ENCODE assay signal across 27 cellular contexts in genomic region chr16:88624481-88624880, GRCh38. TPM values are rescaled to one million over a fixed set of nuclear protein-coding genes. Genes with fewer than 3 reads are reported as not detected.
DNase-seq lines count a peak whose midpoint lies in the region; ATAC-seq, FAIRE-seq and TF ChIP-seq lines count a peak whose summit lies in the region.
"Had no signal": no experiment of that assay in that cellular context is flagged by ENCODE, and none has a peak within 500 bp of the region (broad histone marks: within the 10 kb centered on the region; RNA-seq: fewer than 3 reads in every experiment).

No MANE protein-coding gene starts in this region.

- H3K4me1 ChIP-seq in K562 (replicated peaks in 1 of 2; ENCODE audit: control insufficient read depth in 2 of 2, insufficient read depth in 2 of 2, low read length in 2 of 2) (peaks cover 10 to 36% of the 10 kb centered on the region in 2 experiments; a peak in 4 of 5 replicates), neuronal stem cell (ENCODE audit: control insufficient read depth in 2 of 2, insufficient read depth in 1 of 2, low read depth in 1 of 2, low read length in 2 of 2) (no peaks in the 10 kb centered on the region), OCI-LY7 (ENCODE audit: insufficient read depth, low read length, poor library complexity, severe bottlenecking) (no peaks in the 10 kb centered on the region), mesendoderm (ENCODE audit: control insufficient read depth, low read depth, low read length) (no peaks in the 10 kb centered on the region)
- H3K4me1 ChIP-seq: A549, BE2C, HAP-1 had no signal

- H4K20me1 ChIP-seq in K562 (replicated peaks; ENCODE audit: control insufficient read depth, insufficient read depth, low read length) (peaks cover 6% of the 10 kb centered on the region; the same call in 1 of the 2 replicates), OCI-LY7 (ENCODE audit: insufficient read depth, low read length) (no peaks in the 10 kb centered on the region)

- no peak overlapping the region for H3K4me3 ChIP-seq in K562
- H3K4me3 ChIP-seq in neuronal stem cell (ENCODE audit: low read length in 2 of 2): no peak overlapping the region
- H3K4me3 ChIP-seq in OCI-LY7 (ENCODE audit: low read depth, low read length, poor library complexity, severe bottlenecking): no peak overlapping the region
- no peak overlapping the region for H3K4me3 ChIP-seq in mesendoderm (ENCODE audit: low read length)
- H3K4me3 ChIP-seq: A549, GM23338, HAP-1 had no signal

- H2BK5ac ChIP-seq in neuronal stem cell (ENCODE audit: low read length) (no peak overlapping the region), mesendoderm (ENCODE audit: low read length) (no peak overlapping the region)

- no peak overlapping the region; a peak in 1 of 4 replicates for H3K9ac ChIP-seq in K562 (ENCODE audit: insufficient read depth in 1 of 2, low read depth in 2 of 2, low read length in 2 of 2)
- H3K9ac ChIP-seq in neuronal stem cell (ENCODE audit: low read depth, low read length, poor library complexity): peak overlapping the region; percentile 21
- H3K9ac ChIP-seq in mesendoderm (ENCODE audit: low read length): no peak overlapping the region

- H3K14ac ChIP-seq in neuronal stem cell (ENCODE audit: low read length): no peak overlapping the region

- H3K9me1 ChIP-seq in K562 (ENCODE audit: control insufficient read depth, insufficient read depth, low read length): no peaks in the 10 kb centered on the region

- H3K27ac Mint-ChIP-seq in activated T-cell treated with anti-CD3 and anti-CD28 coated beads, Interleukin-2, amount 50 U/mL, for 24 hours: peak overlapping the region; percentile 37
- H3K27ac Mint-ChIP-seq: GM23338, HFFc6 had no signal

- peaks cover 24% of the 10 kb centered on the region for H3K4me1 Mint-ChIP-seq in activated T-cell treated with anti-CD3 and anti-CD28 coated beads, Interleukin-2, amount 50 U/mL, for 24 hours (ENCODE audit: low read depth)

- H2BK15ac ChIP-seq in neuronal stem cell (ENCODE audit: low read length) (no peak overlapping the region), mesendoderm (replicated peaks; ENCODE audit: low read depth) (no peak overlapping the region)

- H2BK12ac ChIP-seq in neuronal stem cell (ENCODE audit: low read length): no peak overlapping the region

- ATAC-seq in K562 (no peak), omental fat pad (ENCODE audit: low FRiP score) (no peak)
- ATAC-seq: A549 had no signal

- TF ChIP-seq POLR2A in K562 (conservative IDR thresholded peaks at IDR 0.05): no peak

- H3K4ac ChIP-seq in neuronal stem cell (ENCODE audit: low read length) (no peak overlapping the region), mesendoderm (ENCODE audit: low read depth, low read length) (no peak overlapping the region)

- H4K5ac ChIP-seq in mesendoderm (ENCODE audit: low read length): no peak overlapping the region

- TF ChIP-seq RAD21 in K562 (CRISPR knock-in tag; conservative IDR thresholded peaks at IDR 0.05 in 1 of 2, IDR thresholded peaks at IDR 0.05 in 1 of 2): no peak

- 95% methylated on average over 18 of the region's 18 CpGs for WGBS in K562 (ENCODE audit: insufficient coverage, low coverage, missing lambda C conversion rate)
- no CpG with 5 or more reads among the region's 18 CpGs for WGBS in neuronal stem cell (ENCODE audit: extremely low coverage in 2 of 2, insufficient read length in 2 of 2, insufficient replicate concordance in 1 of 2), 2 donors
- WGBS in mesendoderm (ENCODE audit: extremely low coverage, insufficient coverage, low lambda C conversion rate): no CpG with 5 or more reads among the region's 18 CpGs

- no peaks in the 10 kb centered on the region for H3K27me3 ChIP-seq in K562 (ENCODE audit: control insufficient read depth in 2 of 2, insufficient read depth in 2 of 2, low read length in 2 of 2)
- no peaks in the 10 kb centered on the region for H3K27me3 ChIP-seq in neuronal stem cell (ENCODE audit: control insufficient read depth in 3 of 3, insufficient read depth in 3 of 3, low read depth in 1 of 3, low read length in 3 of 3)
- no peaks in the 10 kb centered on the region for H3K27me3 ChIP-seq in mesendoderm (ENCODE audit: insufficient read depth, low read length, poor library complexity)
- H3K27me3 ChIP-seq: BE2C had no signal

- H3K36me3 Mint-ChIP-seq in activated T-cell treated with anti-CD3 and anti-CD28 coated beads, Interleukin-2, amount 50 U/mL, for 24 hours (ENCODE audit: low read depth): peaks cover 95% of the 10 kb centered on the region

- H4K8ac ChIP-seq in neuronal stem cell (ENCODE audit: low read depth, low read length) (no peak overlapping the region), mesendoderm (ENCODE audit: low read depth, low read length) (no peak overlapping the region)

- no peak for DNase-seq in activated T-cell treated with anti-CD3 and anti-CD28 coated beads, Interleukin-2, amount 50 U/mL, for 24 hours
- no peak for DNase-seq in activated T-cell treated with anti-CD3 and anti-CD28 coated beads, Interleukin-2, amount 50 U/mL, for 1 hour
- no peak for DNase-seq in K562 (ENCODE audit: extremely low read depth in 1 of 4, low spot score in 3 of 4)
- DNase-seq in neuronal stem cell (ENCODE audit: low spot score): no peak
- no peak for DNase-seq in OCI-LY7 (ENCODE audit: low spot score)
- no peak for DNase-seq in mesendoderm
- DNase-seq in omental fat pad (ENCODE audit: low spot score): no peak
- DNase-seq: 8988T, ACHN, AML-193, BE2C, C1 segment of cervical spinal cord, Calu3, COR-L47, DMS53, DMS79 treated with DMSO at 0.1 percent for 48 hours, GF-D8, HFFc6 had no signal

- H3K27me3 Mint-ChIP-seq in activated T-cell treated with anti-CD3 and anti-CD28 coated beads, Interleukin-2, amount 50 U/mL, for 24 hours: no peaks in the 10 kb centered on the region

- intact Hi-C loops in K562 (cut with micrococcal nuclease) (no loop called here), OCI-LY7 (cut with micrococcal nuclease; ENCODE audit: unreplicated experiment) (no loop called here)

- no peak overlapping the region for H3K27ac ChIP-seq in K562 (ENCODE audit: extremely low read depth, low read depth, low read length)
- no peak overlapping the region for H3K27ac ChIP-seq in neuronal stem cell (replicated peaks; ENCODE audit: low read length)
- no peak overlapping the region for H3K27ac ChIP-seq in OCI-LY7 (ENCODE audit: low read depth, low read length, poor library complexity, severe bottlenecking)
- no peak overlapping the region for H3K27ac ChIP-seq in mesendoderm (ENCODE audit: low read depth, low read length)
- H3K27ac ChIP-seq: A549 had no signal

- H3K18ac ChIP-seq in neuronal stem cell (ENCODE audit: low read length): no peak overlapping the region
- H3K18ac ChIP-seq in mesendoderm (ENCODE audit: low read length): no peak overlapping the region

- no TSS peak for BruUV-seq in K562 (replicated peaks; lab: Mats Ljungman, UMichigan)
- BruUV-seq in OCI-LY7 (replicated peaks; lab: Mats Ljungman, UMichigan): no TSS peak

- H3K9me3 Mint-ChIP-seq in activated T-cell treated with anti-CD3 and anti-CD28 coated beads, Interleukin-2, amount 50 U/mL, for 24 hours: no peaks in the 10 kb centered on the region
- H3K9me3 Mint-ChIP-seq: GM23338, HFFc6 had no signal

- H3K36me3 ChIP-seq in K562 (ENCODE audit: control insufficient read depth, insufficient read depth, low read length) (peaks cover 89% of the 10 kb centered on the region), neuronal stem cell (replicated peaks in 1 of 2; ENCODE audit: control insufficient read depth in 2 of 2, insufficient read depth in 2 of 2, low read length in 2 of 2) (peaks cover 55 to 85% of the 10 kb centered on the region in 2 donors), OCI-LY7 (ENCODE audit: insufficient read depth, low read length) (peaks cover 77% of the 10 kb centered on the region), mesendoderm (ENCODE audit: control insufficient read depth, insufficient read depth, low read length) (peaks cover 9% of the 10 kb centered on the region)

- H2AFZ ChIP-seq in K562 (ENCODE audit: low read depth, low read length) (no peak overlapping the region), neuronal stem cell (ENCODE audit: low read length) (no peak overlapping the region), OCI-LY7 (ENCODE audit: low read length) (no peak overlapping the region)
- H2AFZ ChIP-seq: GM23338 had no signal

- H2BK120ac ChIP-seq in neuronal stem cell (ENCODE audit: low read depth, low read length) (no peak overlapping the region), mesendoderm (ENCODE audit: low read depth, low read length) (no peak overlapping the region)

- TF ChIP-seq CTCF in K562 (IDR thresholded peaks at IDR 0.05 in 2 of 3, conservative IDR thresholded peaks at IDR 0.05 in 1 of 3; ENCODE audit: insufficient read depth in 2 of 3, low read depth in 1 of 3, low read length in 3 of 3) (no peak), OCI-LY7 (conservative IDR thresholded peaks at IDR 0.05; ENCODE audit: low read length) (no peak), omental fat pad (IDR thresholded peaks at IDR 0.05) (no peak)

- H2AK5ac ChIP-seq in neuronal stem cell (ENCODE audit: low read depth, low read length) (no peak overlapping the region), mesendoderm (ENCODE audit: low read length) (no peak overlapping the region)

- no peak for TF ChIP-seq EP300 in K562 (IDR thresholded peaks at IDR 0.05; ENCODE audit: low read length)

- FAIRE-seq in K562 (lab: Jason Lieb, UNC): no peak
- FAIRE-seq: A549, GM12891, GM18507, H54 had no signal

- H3K4me2 ChIP-seq in K562 (ENCODE audit: insufficient read depth, low read length): no peak overlapping the region
- no peak overlapping the region for H3K4me2 ChIP-seq in neuronal stem cell (ENCODE audit: insufficient read depth, low read length, poor library complexity, severe bottlenecking)
- no peak overlapping the region for H3K4me2 ChIP-seq in OCI-LY7 (ENCODE audit: low read length)
- no peak overlapping the region for H3K4me2 ChIP-seq in mesendoderm (ENCODE audit: low read length)
- H3K4me2 ChIP-seq: A549, GM23338 had no signal

- in situ Hi-C loops in K562 (cut with MboI): no loop called here

- no peaks in the 10 kb centered on the region for H3K9me3 ChIP-seq in K562 (replicated peaks; ENCODE audit: control insufficient read depth, insufficient read depth, low read depth, low read length)
- no peaks in the 10 kb centered on the region for H3K9me3 ChIP-seq in neuronal stem cell (replicated peaks in 1 of 2; ENCODE audit: control insufficient read depth in 2 of 2, insufficient read depth in 1 of 2, low read depth in 1 of 2, low read length in 2 of 2)
- H3K9me3 ChIP-seq in OCI-LY7 (ENCODE audit: low read length): no peaks in the 10 kb centered on the region
- H3K9me3 ChIP-seq: A549, BE2C, HAP-1 had no signal

- no peak overlapping the region for H4K91ac ChIP-seq in neuronal stem cell (ENCODE audit: low read depth, low read length, poor library complexity)

- CTCF ChIA-PET in K562 (lab: Yijun Ruan, JAX; ENCODE audit: low intra/inter-chr PET ratio): no interaction called here
- CTCF ChIA-PET in OCI-LY7 (lab: Charles Lee; ENCODE audit: unreplicated experiment): no interaction called here

- POLR2A ChIA-PET in K562 (lab: Yijun Ruan, JAX) (interaction anchor here (1.3 kb wide), 1 partner anchor 8 kb away, joined by 5 read pairs; no protein-coding TSS in a partner anchor), OCI-LY7 (lab: Charles Lee) (no interaction called here)

- H3K9me2 ChIP-seq in OCI-LY7 (ENCODE audit: insufficient read depth, low read length): no peaks in the 10 kb centered on the region

- H3K56ac ChIP-seq in mesendoderm (ENCODE audit: low read length): no peak overlapping the region

- H3K4me3 Mint-ChIP-seq in activated T-cell treated with anti-CD3 and anti-CD28 coated beads, Interleukin-2, amount 50 U/mL, for 24 hours: no peak overlapping the region
- H3K4me3 Mint-ChIP-seq: CD4-positive, alpha-beta memory T cell; GM23338; HFFc6 had no signal

- peaks cover 8% of the 10 kb centered on the region; the same call in 2 of the 3 replicates for H3K79me2 ChIP-seq in K562 (ENCODE audit: control insufficient read depth, insufficient read depth, low read length)
- no peaks in the 10 kb centered on the region for H3K79me2 ChIP-seq in OCI-LY7 (ENCODE audit: insufficient read depth, low read depth, low read length)
- no peaks in the 10 kb centered on the region for H3K79me2 ChIP-seq in mesendoderm (ENCODE audit: control insufficient read depth, insufficient read depth, low read length)

- H3K23ac ChIP-seq in neuronal stem cell (ENCODE audit: low read depth, low read length, poor library complexity): no peak overlapping the region
- no peak overlapping the region for H3K23ac ChIP-seq in mesendoderm (ENCODE audit: low read length)

- peaks cover 8% of the 10 kb centered on the region for H3K79me1 ChIP-seq in neuronal stem cell (ENCODE audit: low read depth, low read length)
- H3K79me1 ChIP-seq in mesendoderm (ENCODE audit: low read length): peaks cover 2% of the 10 kb centered on the region

RNA-seq across cellular contexts. Expression of gene IL17C, which starts 13.9 kb away (rescaled TPM):
- not detected in 2 replicates for total RNA-seq in K562 (2011; cell fraction: chromatin; rRNA removed; ENCODE audit: low replicate concordance)
- total RNA-seq in K562 (2011; cell fraction: nucleolus; rRNA removed): not detected in 2 replicates
- not detected in 2 replicates for total RNA-seq in K562 (2011; cell fraction: nucleoplasm; rRNA removed)
- total RNA-seq in K562 (2014; rRNA removed) (not detected in 2 replicates), K562 (2014; rRNA removed; fragmentation: Illumina TruSeq; extraction: Trizol) (not detected in 2 replicates), K562 (2015; rRNA removed; fragmentation: Illumina TruSeq; extraction: Trizol) (not detected in 2 replicates), K562 (2021) (not detected in 2 replicates), OCI-LY7 (2022) (0.50 and 0.86 TPM in 2 replicates), omental fat pad (not detected)
- polyA plus RNA-seq in K562 (2011; rRNA removed) (not detected in 2 replicates), K562 (2014; fragmentation: Illumina TruSeq; extraction: Trizol) (not detected in 2 replicates), K562 (2014; fragmentation: Nextera tagmentation; extraction: Ambion mirVana) (not detected), K562 (2014; rRNA removed) (not detected in 2 replicates)
- polyA plus RNA-seq in K562 (2011; cell fraction: cytosol; rRNA removed): not detected in 2 replicates
- polyA plus RNA-seq in K562 (2011; cell fraction: nucleus; rRNA removed): 0.21 TPM in 1 of 2 replicates, not detected in the other
- polyA plus RNA-seq in K562 (2012): not detected in 2 replicates
- polyA minus RNA-seq in K562 (2011; rRNA and poly(A)+ RNA removed): not detected in 2 replicates
- not detected in 2 replicates for polyA minus RNA-seq in K562 (2011; cell fraction: cytosol; rRNA and poly(A)+ RNA removed)
- not detected in 2 replicates for polyA minus RNA-seq in K562 (2011; cell fraction: nucleus; rRNA and poly(A)+ RNA removed)
- 0.06 TPM for polyA plus RNA-seq in neuronal stem cell (2013, experiment 1 of 2)
- polyA plus RNA-seq in neuronal stem cell (2013, experiment 2 of 2): 0.08 TPM
- not detected in 2 replicates for total RNA-seq in OCI-LY7 (2014; rRNA removed; shearing (Covaris generic))
- 0.15 TPM for polyA plus RNA-seq in mesendoderm (2013, experiment 1 of 2)
- polyA plus RNA-seq in mesendoderm (2013, experiment 2 of 2): 0.21 TPM
- total RNA-seq: Calu3, Daoy, G401, HFFc6 had no signal
- polyA plus RNA-seq: A549; CD4-positive, alpha-beta memory T cell had no signal

RNA-seq across cellular contexts. Expression of gene CYBA, which starts 26.4 kb away (rescaled TPM):
- total RNA-seq in K562 (2011; cell fraction: chromatin; rRNA removed; ENCODE audit: low replicate concordance): 136 and 579 TPM in 2 replicates
- 819 and 943 TPM in 2 replicates for total RNA-seq in K562 (2011; cell fraction: nucleolus; rRNA removed)
- 427 and 435 TPM in 2 replicates for total RNA-seq in K562 (2011; cell fraction: nucleoplasm; rRNA removed)
- total RNA-seq in K562 (2014; rRNA removed) (683 and 757 TPM in 2 replicates), K562 (2014; rRNA removed; fragmentation: Illumina TruSeq; extraction: Trizol) (44.5 and 72.5 TPM in 2 replicates), K562 (2015; rRNA removed; fragmentation: Illumina TruSeq; extraction: Trizol) (196 and 239 TPM in 2 replicates), K562 (2021) (384 and 422 TPM in 2 replicates), OCI-LY7 (2022) (315 and 359 TPM in 2 replicates), omental fat pad (100 to 1,000 TPM; 174 to 329 (median 245) TPM)
- polyA plus RNA-seq in K562 (2011; rRNA removed) (93.0 and 157 TPM in 2 replicates), K562 (2014; fragmentation: Illumina TruSeq; extraction: Trizol) (63.5 and 240 TPM in 2 replicates), K562 (2014; fragmentation: Nextera tagmentation; extraction: Ambion mirVana) (under 1 TPM; 0.34 to 0.45 TPM), K562 (2014; rRNA removed) (519 and 579 TPM in 2 replicates)
- 366 and 963 TPM in 2 replicates for polyA plus RNA-seq in K562 (2011; cell fraction: cytosol; rRNA removed)
- polyA plus RNA-seq in K562 (2011; cell fraction: nucleus; rRNA removed): 349 and 566 TPM in 2 replicates
- 346 and 377 TPM in 2 replicates for polyA plus RNA-seq in K562 (2012)
- polyA minus RNA-seq in K562 (2011; rRNA and poly(A)+ RNA removed): 40.1 and 80.4 TPM in 2 replicates
- 249 and 254 TPM in 2 replicates for polyA minus RNA-seq in K562 (2011; cell fraction: cytosol; rRNA and poly(A)+ RNA removed)
- 78.6 and 83.5 TPM in 2 replicates for polyA minus RNA-seq in K562 (2011; cell fraction: nucleus; rRNA and poly(A)+ RNA removed)
- 74.4 TPM for polyA plus RNA-seq in neuronal stem cell (2013, experiment 1 of 2)
- 71.9 TPM for polyA plus RNA-seq in neuronal stem cell (2013, experiment 2 of 2)
- 601 and 647 TPM in 2 replicates for total RNA-seq in OCI-LY7 (2014; rRNA removed; shearing (Covaris generic))
- polyA plus RNA-seq in mesendoderm (2013, experiment 1 of 2): 78.8 TPM
- 83.5 TPM for polyA plus RNA-seq in mesendoderm (2013, experiment 2 of 2)

RNA-seq across cellular contexts. Expression of gene MVD, which starts 38.4 kb away (rescaled TPM):
- total RNA-seq in K562 (2011; cell fraction: chromatin; rRNA removed; ENCODE audit: low replicate concordance): 321 and 787 TPM in 2 replicates
- total RNA-seq in K562 (2011; cell fraction: nucleolus; rRNA removed): 569 and 688 TPM in 2 replicates
- 436 and 479 TPM in 2 replicates for total RNA-seq in K562 (2011; cell fraction: nucleoplasm; rRNA removed)
- total RNA-seq in K562 (2014; rRNA removed): 89.2 and 121 TPM in 2 replicates
- total RNA-seq in K562 (2014; rRNA removed; fragmentation: Illumina TruSeq; extraction: Trizol): 17.6 and 26.6 TPM in 2 replicates
- total RNA-seq in K562 (2015; rRNA removed; fragmentation: Illumina TruSeq; extraction: Trizol): 45.3 and 45.5 TPM in 2 replicates
- total RNA-seq in K562 (2021): 126 and 141 TPM in 2 replicates
- polyA plus RNA-seq in K562 (2011; rRNA removed): 53.9 and 168 TPM in 2 replicates
- polyA plus RNA-seq in K562 (2011; cell fraction: cytosol; rRNA removed): 114 and 126 TPM in 2 replicates
- 587 and 718 TPM in 2 replicates for polyA plus RNA-seq in K562 (2011; cell fraction: nucleus; rRNA removed)
- 111 and 112 TPM in 2 replicates for polyA plus RNA-seq in K562 (2012)
- 32.9 and 65.4 TPM in 2 replicates for polyA plus RNA-seq in K562 (2014; fragmentation: Illumina TruSeq; extraction: Trizol)
- polyA plus RNA-seq in K562 (2014; fragmentation: Nextera tagmentation; extraction: Ambion mirVana): 10 to 100 TPM; 12.2 to 15.4 TPM
- 65.6 and 82.5 TPM in 2 replicates for polyA plus RNA-seq in K562 (2014; rRNA removed)
- polyA minus RNA-seq in K562 (2011; rRNA and poly(A)+ RNA removed): 19.0 and 22.9 TPM in 2 replicates
- 57.7 and 136 TPM in 2 replicates for polyA minus RNA-seq in K562 (2011; cell fraction: cytosol; rRNA and poly(A)+ RNA removed)
- 78.2 and 151 TPM in 2 replicates for polyA minus RNA-seq in K562 (2011; cell fraction: nucleus; rRNA and poly(A)+ RNA removed)
- polyA plus RNA-seq in neuronal stem cell (2013, experiment 1 of 2): 50.0 TPM
- polyA plus RNA-seq in neuronal stem cell (2013, experiment 2 of 2): 51.3 TPM
- 65.6 and 74.4 TPM in 2 replicates for total RNA-seq in OCI-LY7 (2014; rRNA removed; shearing (Covaris generic))
- 136 and 158 TPM in 2 replicates for total RNA-seq in OCI-LY7 (2022)
- 73.3 TPM for polyA plus RNA-seq in mesendoderm (2013, experiment 1 of 2)
- 73.9 TPM for polyA plus RNA-seq in mesendoderm (2013, experiment 2 of 2)
- 10 to 100 TPM; 10.9 to 27.5 (median 16.3) TPM for total RNA-seq in omental fat pad

RNA-seq across cellular contexts. Expression of gene ZC3H18, which starts 54.3 kb away (rescaled TPM):
- 74.4 and 112 TPM in 2 replicates for total RNA-seq in K562 (2011; cell fraction: chromatin; rRNA removed; ENCODE audit: low replicate concordance)
- total RNA-seq in K562 (2011; cell fraction: nucleolus; rRNA removed): 51.3 and 61.4 TPM in 2 replicates
- 61.1 and 63.4 TPM in 2 replicates for total RNA-seq in K562 (2011; cell fraction: nucleoplasm; rRNA removed)
- total RNA-seq in K562 (2014; rRNA removed) (26.9 and 35.1 TPM in 2 replicates), K562 (2014; rRNA removed; fragmentation: Illumina TruSeq; extraction: Trizol) (16.0 and 16.3 TPM in 2 replicates), K562 (2015; rRNA removed; fragmentation: Illumina TruSeq; extraction: Trizol) (31.1 and 33.9 TPM in 2 replicates), K562 (2021) (81.3 and 88.7 TPM in 2 replicates), OCI-LY7 (2022) (72.1 and 79.0 TPM in 2 replicates), omental fat pad (10 to 100 TPM; 10.6 to 25.6 (median 17.8) TPM)
- polyA plus RNA-seq in K562 (2011; rRNA removed) (12.5 and 15.8 TPM in 2 replicates), K562 (2014; fragmentation: Illumina TruSeq; extraction: Trizol) (60.7 and 65.3 TPM in 2 replicates), K562 (2014; fragmentation: Nextera tagmentation; extraction: Ambion mirVana) (1 to 10 TPM; 1.7 to 2.0 TPM), K562 (2014; rRNA removed) (37.1 and 49.2 TPM in 2 replicates)
- polyA plus RNA-seq in K562 (2011; cell fraction: cytosol; rRNA removed): 10.1 and 15.8 TPM in 2 replicates
- polyA plus RNA-seq in K562 (2011; cell fraction: nucleus; rRNA removed): 43.3 and 65.6 TPM in 2 replicates
- 57.6 and 59.2 TPM in 2 replicates for polyA plus RNA-seq in K562 (2012)
- polyA minus RNA-seq in K562 (2011; rRNA and poly(A)+ RNA removed): 7.9 and 9.1 TPM in 2 replicates
- 23.7 and 30.6 TPM in 2 replicates for polyA minus RNA-seq in K562 (2011; cell fraction: cytosol; rRNA and poly(A)+ RNA removed)
- 17.5 and 19.1 TPM in 2 replicates for polyA minus RNA-seq in K562 (2011; cell fraction: nucleus; rRNA and poly(A)+ RNA removed)
- polyA plus RNA-seq in neuronal stem cell (2013, experiment 1 of 2): 48.7 TPM
- 49.9 TPM for polyA plus RNA-seq in neuronal stem cell (2013, experiment 2 of 2)
- total RNA-seq in OCI-LY7 (2014; rRNA removed; shearing (Covaris generic)): 22.2 and 26.6 TPM in 2 replicates
- polyA plus RNA-seq in mesendoderm (2013, experiment 1 of 2): 44.2 TPM
- polyA plus RNA-seq in mesendoderm (2013, experiment 2 of 2): 44.8 TPM
